In the genomic region with DNA sequence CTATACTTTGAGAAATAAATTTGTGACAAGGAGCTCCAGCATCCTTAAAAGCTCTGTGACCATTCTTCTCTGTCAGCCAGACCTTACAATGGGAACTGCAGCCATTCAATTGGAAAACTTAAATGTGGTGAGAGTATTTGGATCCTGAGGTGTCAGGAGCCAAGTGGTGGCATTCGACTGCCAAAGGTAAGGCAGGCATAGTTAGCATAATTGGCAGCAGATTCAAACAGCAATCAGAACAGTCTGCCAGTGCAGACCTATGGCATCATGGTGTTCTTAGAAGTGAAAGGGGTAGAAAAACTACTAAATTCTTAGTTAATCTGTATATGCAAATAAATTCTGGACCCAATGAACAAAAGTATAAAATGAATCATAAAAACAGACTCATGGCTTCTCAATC, we compare ENCODE assay signal across 30 cellular contexts.
"Had no signal": no experiment of that assay in that cellular context is flagged by ENCODE, and none has a peak within 500 bp of the region (broad histone marks: within the 10 kb centered on the region; RNA-seq: fewer than 3 reads in every experiment).

No MANE protein-coding gene starts in this region.

- H3K4me1 ChIP-seq: SJSA1 had no signal

- FAIRE-seq: RCC 7860, TTC549 had no signal

- H3K4me2 ChIP-seq: SK-N-SH had no signal

- DNase-seq: activated CD4-positive, alpha-beta memory T cell treated with anti-CD3 and anti-CD28 coated beads for 36 hours; activated CD4-positive, alpha-beta T cell treated with anti-CD3 and anti-CD28 coated beads for 36 hours; activated CD4-positive, alpha-beta T cell treated with anti-CD3 and anti-CD28 coated beads, Interleukin-2, amount 50 U/mL, for 1 hour; activated CD8-positive, alpha-beta memory T cell treated with anti-CD3 and anti-CD28 coated beads, Interleukin-2, amount 50 U/mL, for 48 hours; activated effector memory CD4-positive, alpha-beta T cell treated with Interleukin-2 at 50 U/mL for 16 hours; activated naive CD4-positive, alpha-beta T cell treated with anti-CD3 and anti-CD28 coated beads, Interleukin-2, amount 10 ng/mL, durations not matched to agents 7 days and 5 days; activated naive CD8-positive, alpha-beta T cell treated with anti-CD3 and anti-CD28 coated beads, Interleukin-2, amount 50 U/mL, for 24 hours; activated T-cell treated with anti-CD3 and anti-CD28 coated beads, Interleukin-2, amount 50 U/mL, for 48 hours; anterior cingulate cortex; brain microvascular endothelial cell; NCI-H1105; NCI-H1417 treated with DMSO at 0.1 percent for 48 hours; NCI-H187 treated with DMSO at 0.1 percent for 48 hours; NCI-H2081; NCI-H2171 treated with DMSO at 0.1 percent for 48 hours; NCI-H2227 treated with DMSO at 0.1 percent for 48 hours; NCI-H510A treated with DMSO at 0.1 percent for 48 hours; NCI-H526 treated with DMSO at 0.1 percent for 48 hours; NCI-H774; PC-3; SHP77; SK-N-SH had no signal

- H3K9me2 ChIP-seq: SK-N-SH had no signal

- H3K27me3 ChIP-seq: brain microvascular endothelial cell, SJSA1 had no signal

- H3K9me3 ChIP-seq: SJSA1, SK-N-SH had no signal

- H3K36me3 ChIP-seq: brain microvascular endothelial cell, SJSA1 had no signal

- H3K36me3 Mint-ChIP-seq: activated CD4-positive, alpha-beta memory T cell treated with anti-CD3 and anti-CD28 coated beads for 36 hours; activated naive CD4-positive, alpha-beta T cell treated with anti-CD3 and anti-CD28 coated beads, Interleukin-2, amount 10 ng/mL, durations not matched to agents 7 days and 5 days had no signal

- H3K9me3 Mint-ChIP-seq: activated CD4-positive, alpha-beta memory T cell treated with anti-CD3 and anti-CD28 coated beads for 36 hours; activated naive CD4-positive, alpha-beta T cell treated with anti-CD3 and anti-CD28 coated beads, Interleukin-2, amount 10 ng/mL, durations not matched to agents 7 days and 5 days; activated naive CD8-positive, alpha-beta T cell treated with anti-CD3 and anti-CD28 coated beads, Interleukin-2, amount 50 U/mL, for 24 hours; central memory CD8-positive, alpha-beta T cell; T-helper 1 cell treated with Interleukin-12 subunit alpha and Interleukin-12 subunit beta and Interleukin-4 antibody, amounts not matched to agents 30 μg/mL and 1 μg/mL, for 36 hours; T-helper 2 cell treated with Interferon-gamma antibody and Interleukin-4, amounts not matched to agents 5 μg/mL and 100 μg/mL, for 36 hours had no signal

- H3K9ac ChIP-seq: SK-N-SH had no signal

- H3K27me3 Mint-ChIP-seq: activated CD4-positive, alpha-beta memory T cell treated with anti-CD3 and anti-CD28 coated beads for 36 hours; activated CD4-positive, alpha-beta T cell treated with anti-CD3 and anti-CD28 coated beads for 36 hours; activated naive CD4-positive, alpha-beta T cell treated with anti-CD3 and anti-CD28 coated beads, Interleukin-2, amount 10 ng/mL, durations not matched to agents 7 days and 5 days; activated naive CD8-positive, alpha-beta T cell; central memory CD8-positive, alpha-beta T cell had no signal

- H3K27ac Mint-ChIP-seq: activated CD4-positive, alpha-beta memory T cell treated with anti-CD3 and anti-CD28 coated beads for 36 hours; activated CD4-positive, alpha-beta T cell treated with anti-CD3 and anti-CD28 coated beads for 36 hours; activated naive CD4-positive, alpha-beta T cell treated with anti-CD3 and anti-CD28 coated beads, Interleukin-2, amount 10 ng/mL, durations not matched to agents 7 days and 5 days; activated naive CD8-positive, alpha-beta T cell; activated naive CD8-positive, alpha-beta T cell treated with anti-CD3 and anti-CD28 coated beads, Interleukin-2, amount 50 U/mL, for 24 hours; T-helper 1 cell treated with Interleukin-12 subunit alpha and Interleukin-12 subunit beta and Interleukin-4 antibody, amounts not matched to agents 30 μg/mL and 1 μg/mL, for 36 hours; T-helper 2 cell treated with Interferon-gamma antibody and Interleukin-4, amounts not matched to agents 5 μg/mL and 100 μg/mL, for 36 hours had no signal

- H3K27ac ChIP-seq: brain microvascular endothelial cell, RWPE1, SJSA1 had no signal

- H3K4me1 Mint-ChIP-seq: activated CD4-positive, alpha-beta T cell treated with anti-CD3 and anti-CD28 coated beads for 36 hours; activated naive CD4-positive, alpha-beta T cell treated with anti-CD3 and anti-CD28 coated beads, Interleukin-2, amount 10 ng/mL, durations not matched to agents 7 days and 5 days; activated naive CD8-positive, alpha-beta T cell treated with anti-CD3 and anti-CD28 coated beads, Interleukin-2, amount 50 U/mL, for 24 hours; central memory CD8-positive, alpha-beta T cell had no signal

- H3K4me3 Mint-ChIP-seq: activated CD4-positive, alpha-beta memory T cell treated with anti-CD3 and anti-CD28 coated beads for 36 hours; activated CD4-positive, alpha-beta T cell treated with anti-CD3 and anti-CD28 coated beads for 36 hours; activated naive CD4-positive, alpha-beta T cell treated with anti-CD3 and anti-CD28 coated beads, Interleukin-2, amount 10 ng/mL, durations not matched to agents 7 days and 5 days; activated naive CD8-positive, alpha-beta T cell; activated naive CD8-positive, alpha-beta T cell treated with anti-CD3 and anti-CD28 coated beads, Interleukin-2, amount 50 U/mL, for 24 hours; central memory CD8-positive, alpha-beta T cell; T-helper 1 cell treated with Interleukin-12 subunit alpha and Interleukin-12 subunit beta and Interleukin-4 antibody, amounts not matched to agents 30 μg/mL and 1 μg/mL, for 36 hours; T-helper 2 cell treated with Interferon-gamma antibody and Interleukin-4, amounts not matched to agents 5 μg/mL and 100 μg/mL, for 36 hours had no signal

- ATAC-seq: activated CD4-positive, alpha-beta T cell treated with anti-CD3 and anti-CD28 coated beads for 36 hours; activated naive CD8-positive, alpha-beta T cell treated with anti-CD3 and anti-CD28 coated beads, Interleukin-2, amount 50 U/mL, for 24 hours; PC-3 had no signal

- H3K4me3 ChIP-seq: SJSA1 had no signal
